Comparison of ENCODE assay signal across 22 cellular contexts in the genomic region with DNA sequence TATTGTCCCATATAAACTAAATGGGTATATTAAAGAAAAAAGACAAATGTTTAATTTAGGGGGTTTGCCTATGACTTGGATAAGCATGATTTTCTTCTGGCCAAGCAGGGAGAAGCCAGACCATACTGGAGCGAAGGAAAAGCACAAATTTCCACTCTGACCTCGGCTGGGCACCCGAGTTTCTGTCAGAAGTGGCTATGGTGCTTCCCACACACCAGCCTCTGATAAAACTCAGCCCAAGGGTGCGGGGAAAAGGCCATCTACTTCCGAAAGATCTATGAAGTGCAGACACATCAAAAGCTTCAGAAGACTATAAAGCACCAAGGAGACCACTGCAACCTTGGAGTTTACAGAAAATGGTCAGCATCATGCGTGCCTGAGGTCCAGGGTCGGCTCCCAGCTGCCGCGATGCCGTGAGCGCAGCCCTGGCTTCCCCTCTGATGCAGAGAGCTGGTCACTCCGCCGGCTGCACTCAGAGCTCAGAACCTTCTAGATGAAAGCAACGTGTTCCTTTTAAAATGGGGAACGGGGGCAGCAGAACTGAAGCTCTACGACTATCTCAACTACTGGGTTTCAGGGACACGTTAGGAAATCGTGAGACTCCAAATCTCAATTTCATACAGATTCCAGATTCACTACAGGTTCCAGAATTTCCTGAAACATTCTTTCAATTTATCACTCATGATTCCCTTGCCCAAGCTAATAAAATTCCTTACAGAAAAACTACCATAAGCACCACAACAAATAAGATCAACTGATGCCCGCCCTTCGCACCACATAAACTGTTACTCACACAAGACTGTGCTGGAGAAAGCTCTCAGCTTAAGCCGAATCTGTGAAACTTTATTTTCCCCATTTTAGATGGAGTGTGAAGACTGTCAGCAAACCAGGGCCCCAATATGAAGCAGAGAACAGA.
A peak's percentile ranks its signal among the peaks of the same experiment; 100 is the strongest.
DNase-seq lines count a peak whose midpoint lies in the region; ATAC-seq and TF ChIP-seq lines count a peak whose summit lies in the region.
"Had no signal": no experiment of that assay in that cellular context is flagged by ENCODE, and none has a peak within 500 bp of the region (broad histone marks: within the 10 kb centered on the region; RNA-seq: fewer than 3 reads in every experiment).

No MANE protein-coding gene starts in this region.

- no peak overlapping the region for H2AK5ac ChIP-seq in neuronal stem cell (ENCODE audit: low read depth, low read length)

- H3K27me3 ChIP-seq in SJSA1 (replicated peaks) (no peaks in the 10 kb centered on the region), fibroblast of lung (ENCODE audit: control insufficient read depth, insufficient read depth, low read length) (no peaks in the 10 kb centered on the region), neuronal stem cell (ENCODE audit: control insufficient read depth in 3 of 3, insufficient read depth in 3 of 3, low read depth in 1 of 3, low read length in 3 of 3) (no peaks in the 10 kb centered on the region), upper lobe of right lung (no peaks in the 10 kb centered on the region)
- H3K27me3 ChIP-seq in effector memory CD4-positive, alpha-beta T cell (replicated peaks; ENCODE audit: control insufficient read depth, insufficient read depth, low read length, poor library complexity, severe bottlenecking), result no peaks in the 10 kb centered on the region
- H3K27me3 ChIP-seq: heart left ventricle had no signal

- no CpG with 5 or more reads among the region's 21 CpGs for WGBS in neuronal stem cell (ENCODE audit: extremely low coverage in 2 of 2, insufficient read length in 2 of 2, insufficient replicate concordance in 1 of 2), 2 donors

- no peak overlapping the region for H4K91ac ChIP-seq in neuronal stem cell (ENCODE audit: low read depth, low read length, poor library complexity)

- no peak overlapping the region for H2BK5ac ChIP-seq in neuronal stem cell (ENCODE audit: low read length)

- peak overlapping the region; percentile 52 for H3K4me2 ChIP-seq in fibroblast of lung (ENCODE audit: extremely low read depth, insufficient read depth, low read length)
- no peak overlapping the region for H3K4me2 ChIP-seq in neuronal stem cell (ENCODE audit: insufficient read depth, low read length, poor library complexity, severe bottlenecking)

- ATAC-seq in upper lobe of right lung, result no peak
- no peak for ATAC-seq in HG03432 (IDR thresholded peaks at IDR 0.05; ENCODE audit: unreplicated experiment)
- ATAC-seq: activated CD4-positive, alpha-beta T cell treated with anti-CD3 and anti-CD28 coated beads for 36 hours; GM12878; heart left ventricle had no signal

- no peaks in the 10 kb centered on the region for H3K9me3 ChIP-seq in SJSA1 (replicated peaks)
- no peaks in the 10 kb centered on the region for H3K9me3 ChIP-seq in fibroblast of lung (ENCODE audit: control insufficient read depth, insufficient read depth, low read depth, low read length)
- H3K9me3 ChIP-seq in neuronal stem cell (replicated peaks in 1 of 2; ENCODE audit: control insufficient read depth in 2 of 2, insufficient read depth in 1 of 2, low read depth in 1 of 2, low read length in 2 of 2), result no peaks in the 10 kb centered on the region
- H3K9me3 ChIP-seq in upper lobe of right lung, result no peaks in the 10 kb centered on the region
- no peaks in the 10 kb centered on the region for H3K9me3 ChIP-seq in effector memory CD4-positive, alpha-beta T cell (ENCODE audit: control insufficient read depth, low read length)
- H3K9me3 ChIP-seq: heart left ventricle had no signal

- H3K23ac ChIP-seq in neuronal stem cell (ENCODE audit: low read depth, low read length, poor library complexity), result no peak overlapping the region

- H3K4me1 ChIP-seq in SJSA1 (replicated peaks), result peaks cover 77% of the 10 kb centered on the region
- H3K4me1 ChIP-seq in fibroblast of lung (ENCODE audit: control insufficient read depth, extremely low read depth, insufficient read depth, low read length), result no peaks in the 10 kb centered on the region
- H3K4me1 ChIP-seq in neuronal stem cell (ENCODE audit: control insufficient read depth in 2 of 2, insufficient read depth in 1 of 2, low read depth in 1 of 2, low read length in 2 of 2), result peaks cover 20 to 29% of the 10 kb centered on the region in 2 donors
- peaks cover 15% of the 10 kb centered on the region for H3K4me1 ChIP-seq in upper lobe of right lung
- H3K4me1 ChIP-seq in effector memory CD4-positive, alpha-beta T cell (ENCODE audit: control insufficient read depth, insufficient read depth, low read length, poor library complexity, severe bottlenecking), result no peaks in the 10 kb centered on the region

- H3K79me1 ChIP-seq in neuronal stem cell (ENCODE audit: low read depth, low read length), result peaks cover 7% of the 10 kb centered on the region

- H2BK120ac ChIP-seq in neuronal stem cell (ENCODE audit: low read depth, low read length), result no peak overlapping the region

- H3K36me3 ChIP-seq in SJSA1 (no peaks in the 10 kb centered on the region), fibroblast of lung (ENCODE audit: control insufficient read depth, insufficient read depth, low read length) (no peaks in the 10 kb centered on the region), neuronal stem cell (replicated peaks in 1 of 2; ENCODE audit: control insufficient read depth in 2 of 2, insufficient read depth in 2 of 2, low read length in 2 of 2) (no peaks in the 10 kb centered on the region), upper lobe of right lung (no peaks in the 10 kb centered on the region)
- H3K36me3 ChIP-seq in effector memory CD4-positive, alpha-beta T cell (ENCODE audit: control insufficient read depth, insufficient read depth, low read length), result no peaks in the 10 kb centered on the region
- H3K36me3 ChIP-seq: heart left ventricle had no signal

- no peak overlapping the region for H2BK15ac ChIP-seq in neuronal stem cell (ENCODE audit: low read length)

- no peak overlapping the region for H3K14ac ChIP-seq in neuronal stem cell (ENCODE audit: low read length)

- no peak for TF ChIP-seq CTCF in fibroblast of lung (conservative IDR thresholded peaks at IDR 0.05 in 1 of 2, IDR thresholded peaks at IDR 0.05 in 1 of 2; ENCODE audit: low read depth in 1 of 2, low read length in 2 of 2)
- no peak for TF ChIP-seq CTCF in upper lobe of right lung (IDR thresholded peaks at IDR 0.05)

- no peak overlapping the region for H2AFZ ChIP-seq in fibroblast of lung (ENCODE audit: low read length)
- no peak overlapping the region for H2AFZ ChIP-seq in neuronal stem cell (ENCODE audit: low read length)

- no peak overlapping the region for H3K9ac ChIP-seq in fibroblast of lung (ENCODE audit: insufficient read depth, low read length)
- H3K9ac ChIP-seq in neuronal stem cell (ENCODE audit: low read depth, low read length, poor library complexity), result no peak overlapping the region

- H3K4me3 ChIP-seq in SJSA1 (no peak overlapping the region), fibroblast of lung (replicated peaks in 1 of 4; ENCODE audit: control extremely low read depth in 1 of 4, insufficient read depth in 1 of 4, low read depth in 3 of 4, low read length in 4 of 4) (no peak overlapping the region), neuronal stem cell (ENCODE audit: low read length in 2 of 2) (no peak overlapping the region), upper lobe of right lung (no peak overlapping the region)
- no peak overlapping the region for H3K4me3 ChIP-seq in effector memory CD4-positive, alpha-beta T cell (ENCODE audit: insufficient read depth, low read depth, low read length, poor library complexity, severe bottlenecking)
- H3K4me3 ChIP-seq: GM12878, heart left ventricle, skin epidermis had no signal

- H3K27ac ChIP-seq in SJSA1 (peak overlapping the region; percentile 71; the same call in 1 of the 2 replicates), fibroblast of lung (ENCODE audit: insufficient read depth, low read length) (no peak overlapping the region), neuronal stem cell (replicated peaks; ENCODE audit: low read length) (no peak overlapping the region), upper lobe of right lung (no peak overlapping the region)
- H3K27ac ChIP-seq in effector memory CD4-positive, alpha-beta T cell (ENCODE audit: insufficient read depth, low read length, poor library complexity, severe bottlenecking), result no peak overlapping the region
- H3K27ac ChIP-seq: skin epidermis had no signal

- DNase-seq in SJSA1 (ENCODE audit: low read depth in 1 of 2, low spot score in 2 of 2) (no peak), fibroblast of lung (ENCODE audit: low read depth in 2 of 2) (no peak), neuronal stem cell (ENCODE audit: low spot score) (no peak), upper lobe of right lung (peak; percentile 58), superior temporal gyrus (ENCODE audit: extremely low spot score) (no peak)
- DNase-seq in effector memory CD4-positive, alpha-beta T cell, result no peak
- DNase-seq: activated CD4-positive, alpha-beta T cell treated with anti-CD3 and anti-CD28 coated beads for 36 hours; activated CD8-positive, alpha-beta memory T cell treated with anti-CD3 and anti-CD28 coated beads for 24 hours; activated gamma-delta T cell; activated T-cell treated with anti-CD3 and anti-CD28 coated beads, Interleukin-2, amount 50 U/mL, for 1 hour; effector CD4-positive, alpha-beta T cell; GOT3; HFFc6; kidney; NCI-H1436 treated with DMSO at 0.1 percent for 48 hours; NCI-H2107; NCI-H510A; T-helper 2 cell had no signal

- H4K8ac ChIP-seq in neuronal stem cell (ENCODE audit: low read depth, low read length), result no peak overlapping the region

- H2BK12ac ChIP-seq in neuronal stem cell (ENCODE audit: low read length), result no peak overlapping the region

- H3K4ac ChIP-seq in neuronal stem cell (ENCODE audit: low read length), result no peak overlapping the region

- peaks cover 36% of the 10 kb centered on the region for H3K79me2 ChIP-seq in fibroblast of lung (ENCODE audit: control insufficient read depth, insufficient read depth, low read length)

- H3K18ac ChIP-seq in neuronal stem cell (ENCODE audit: low read length), result peak overlapping the region; percentile 69

- intact Hi-C loops in upper lobe of right lung (cut with DNase I), result no loop called here

- H4K20me1 ChIP-seq in fibroblast of lung (ENCODE audit: control insufficient read depth, extremely low read depth, insufficient read depth, low read length), result no peaks in the 10 kb centered on the region
